19 cellular contexts compared by ENCODE assay signal in genomic region chr4:82425478-82425877, GRCh38. TPM values are rescaled to one million over a fixed set of nuclear protein-coding genes. Genes with fewer than 3 reads are reported as not detected.
A peak's percentile ranks its signal among the peaks of the same experiment; 100 is the strongest.
DNase-seq lines count a peak whose midpoint lies in the region; ATAC-seq and TF ChIP-seq lines count a peak whose summit lies in the region.
"Had no signal": no experiment of that assay in that cellular context is flagged by ENCODE, and none has a peak within 500 bp of the region (broad histone marks: within the 10 kb centered on the region; RNA-seq: fewer than 3 reads in every experiment).

No MANE protein-coding gene starts in this region.

- TF ChIP-seq CTCF in type B pancreatic cell (conservative IDR thresholded peaks at IDR 0.05) (no peak), GM13976 (IDR thresholded peaks at IDR 0.05; ENCODE audit: borderline replicate concordance, control extremely low read depth, extremely low read depth, insufficient read depth, missing control alignments) (no peak)

- peaks cover 47% of the 10 kb centered on the region for H3K4me1 Mint-ChIP-seq in activated T-cell treated with anti-CD3 and anti-CD28 coated beads, Interleukin-2, amount 50 U/mL, for 72 hours (ENCODE audit: low read depth)
- peaks cover 37% of the 10 kb centered on the region for H3K4me1 Mint-ChIP-seq in activated T-helper 17 cell treated with anti-CD3 and anti-CD28 coated beads, Interleukin-2, amount 50 U/mL, for 72 hours
- H3K4me1 Mint-ChIP-seq in immature natural killer cell (peaks cover 41 to 73% of the 10 kb centered on the region in 2 donors), type B pancreatic cell (ENCODE audit: unreplicated experiment) (peaks cover 23% of the 10 kb centered on the region)

- peaks cover 66% of the 10 kb centered on the region for H3K36me3 ChIP-seq in SJCRH30

- in situ Hi-C loops in GM13976 (cut with MboI; ENCODE audit: low sequenced_read_pairs, unreplicated experiment): no loop called here

- H3K36me3 Mint-ChIP-seq in activated T-cell treated with anti-CD3 and anti-CD28 coated beads, Interleukin-2, amount 50 U/mL, for 72 hours (ENCODE audit: insufficient read depth in 2 of 2): peaks cover 28 to 62% of the 10 kb centered on the region in 2 donors
- H3K36me3 Mint-ChIP-seq in activated T-helper 17 cell treated with anti-CD3 and anti-CD28 coated beads, Interleukin-2, amount 50 U/mL, for 72 hours (ENCODE audit: low read depth): peaks cover 83% of the 10 kb centered on the region
- H3K36me3 Mint-ChIP-seq in immature natural killer cell: peaks cover 23 to 60% (median 47%) of the 10 kb centered on the region in 3 donors
- peaks cover 70% of the 10 kb centered on the region for H3K36me3 Mint-ChIP-seq in type B pancreatic cell

- H3K4me1 ChIP-seq in SJCRH30: peaks cover 8% of the 10 kb centered on the region

- no peaks in the 10 kb centered on the region for H3K27me3 Mint-ChIP-seq in activated T-cell treated with anti-CD3 and anti-CD28 coated beads, Interleukin-2, amount 50 U/mL, for 72 hours (ENCODE audit: low read depth)
- no peaks in the 10 kb centered on the region for H3K27me3 Mint-ChIP-seq in activated T-helper 17 cell treated with anti-CD3 and anti-CD28 coated beads, Interleukin-2, amount 50 U/mL, for 72 hours
- H3K27me3 Mint-ChIP-seq in immature natural killer cell (ENCODE audit: low read depth in 3 of 3) (peaks cover 22 to 32% (median 31%) of the 10 kb centered on the region in 3 donors), type B pancreatic cell (no peaks in the 10 kb centered on the region)

- H3K27me3 ChIP-seq in SJCRH30: peaks cover 10% of the 10 kb centered on the region; the same call in 1 of the 2 replicates

- H3K4me3 ChIP-seq in SJCRH30: no peak overlapping the region
- H3K4me3 ChIP-seq: lower lobe of right lung had no signal

- peak overlapping the region in 1 of 2 donors; percentile 54 for H3K4me3 Mint-ChIP-seq in activated T-cell treated with anti-CD3 and anti-CD28 coated beads, Interleukin-2, amount 50 U/mL, for 72 hours
- peak overlapping the region; percentile 99 for H3K4me3 Mint-ChIP-seq in activated T-helper 17 cell treated with anti-CD3 and anti-CD28 coated beads, Interleukin-2, amount 50 U/mL, for 72 hours
- H3K4me3 Mint-ChIP-seq in immature natural killer cell (no peak overlapping the region), type B pancreatic cell (peak overlapping the region; percentile 39)

- no peaks in the 10 kb centered on the region for H3K9me3 ChIP-seq in SJCRH30 (replicated peaks)
- H3K9me3 ChIP-seq: lower lobe of right lung had no signal

- peak overlapping the region; percentile 46 for H3K27ac Mint-ChIP-seq in activated T-cell treated with anti-CD3 and anti-CD28 coated beads, Interleukin-2, amount 50 U/mL, for 72 hours
- H3K27ac Mint-ChIP-seq in activated T-helper 17 cell treated with anti-CD3 and anti-CD28 coated beads, Interleukin-2, amount 50 U/mL, for 72 hours: no peak overlapping the region
- H3K27ac Mint-ChIP-seq in immature natural killer cell (peak overlapping the region in 4 of 6 donors; percentile 13 to 46 (median 41)), type B pancreatic cell (no peak overlapping the region)

- no peak for DNase-seq in activated T-cell treated with anti-CD3 and anti-CD28 coated beads, Interleukin-2, amount 50 U/mL, for 72 hours
- DNase-seq in activated T-cell treated with anti-CD3 and anti-CD28 coated beads for 4 hours (no peak), immature natural killer cell (no peak), type B pancreatic cell (ENCODE audit: extremely low spot score, unreplicated experiment) (no peak), SJCRH30 (no peak), GM13976 (ENCODE audit: low spot score) (no peak), NCI-H774 (lab: John Stamatoyannopoulos, UW) (no peak)
- DNase-seq: ACHN; activated CD4-positive, CD25-positive, alpha-beta regulatory T cell treated with anti-CD3 and anti-CD28 coated beads, Interleukin-2, amount 50 U/mL, for 72 hours; C1 segment of cervical spinal cord; DMS 273 treated with DMSO at 0.1 percent for 48 hours; H7; lower lobe of right lung; MM.1S; NCI-H1694 treated with DMSO at 0.1 percent for 48 hours; stimulated activated CD4-positive, alpha-beta T cell treated with anti-CD3 and anti-CD28 coated beads, Interleukin-2, amount 100 ng/mL, for 48 hours; T1000 had no signal

- no peak for ATAC-seq in activated T-cell treated with anti-CD3 and anti-CD28 coated beads, Interleukin-2, amount 50 U/mL, for 72 hours (replicated peaks in 1 of 2)
- ATAC-seq in activated T-helper 17 cell treated with anti-CD3 and anti-CD28 coated beads, Interleukin-2, amount 50 U/mL, for 72 hours (replicated peaks): no peak
- ATAC-seq: lower lobe of right lung, Panc1 had no signal

- no peaks in the 10 kb centered on the region for H3K9me3 Mint-ChIP-seq in activated T-cell treated with anti-CD3 and anti-CD28 coated beads, Interleukin-2, amount 50 U/mL, for 72 hours
- no peaks in the 10 kb centered on the region for H3K9me3 Mint-ChIP-seq in activated T-helper 17 cell treated with anti-CD3 and anti-CD28 coated beads, Interleukin-2, amount 50 U/mL, for 72 hours
- H3K9me3 Mint-ChIP-seq in immature natural killer cell (no peaks in the 10 kb centered on the region), type B pancreatic cell (no peaks in the 10 kb centered on the region)

- no peak overlapping the region for H3K27ac ChIP-seq in SJCRH30
- H3K27ac ChIP-seq: lower lobe of right lung had no signal

RNA-seq across cellular contexts. Expression of gene HNRNPDL, which starts 4.8 kb away (rescaled TPM):
- 100 to 1,000 TPM; 222 to 262 TPM for total RNA-seq in activated T-cell treated with anti-CD3 and anti-CD28 coated beads, Interleukin-2, amount 50 U/mL, for 72 hours
- total RNA-seq in activated T-helper 17 cell treated with anti-CD3 and anti-CD28 coated beads, Interleukin-2, amount 50 U/mL, for 72 hours: 100 to 1,000 TPM; 158 to 260 TPM
- polyA plus RNA-seq in immature natural killer cell: 100 to 1,000 TPM; 176 to 312 (median 204) TPM
- total RNA-seq in type B pancreatic cell (ENCODE audit: low replicate concordance): 267 and 448 TPM in 2 replicates
- 384 and 414 TPM in 2 replicates for total RNA-seq in SJCRH30 (2014; rRNA removed; shearing (Covaris generic))

RNA-seq across cellular contexts. Expression of gene ENOPH1, which starts 4.9 kb away (rescaled TPM):
- 10 to 100 TPM; 57.0 to 67.8 TPM for total RNA-seq in activated T-cell treated with anti-CD3 and anti-CD28 coated beads, Interleukin-2, amount 50 U/mL, for 72 hours
- 10 to 100 TPM; 48.0 to 61.1 TPM for total RNA-seq in activated T-helper 17 cell treated with anti-CD3 and anti-CD28 coated beads, Interleukin-2, amount 50 U/mL, for 72 hours
- 10 to 100 TPM; 48.5 to 53.7 (median 53.2) TPM for polyA plus RNA-seq in immature natural killer cell
- total RNA-seq in type B pancreatic cell (ENCODE audit: low replicate concordance): 33.1 and 35.6 TPM in 2 replicates
- 98.9 and 107 TPM in 2 replicates for total RNA-seq in SJCRH30 (2014; rRNA removed; shearing (Covaris generic))

RNA-seq across cellular contexts. Expression of gene HNRNPD, which starts 51.7 kb away (rescaled TPM):
- total RNA-seq in activated T-cell treated with anti-CD3 and anti-CD28 coated beads, Interleukin-2, amount 50 U/mL, for 72 hours: 100 to 1,000 TPM; 255 to 265 TPM
- total RNA-seq in activated T-helper 17 cell treated with anti-CD3 and anti-CD28 coated beads, Interleukin-2, amount 50 U/mL, for 72 hours: 100 to 1,000 TPM; 241 to 437 TPM
- polyA plus RNA-seq in immature natural killer cell: 100 to 1,000 TPM; 133 to 287 (median 221) TPM
- 225 and 367 TPM in 2 replicates for total RNA-seq in type B pancreatic cell (ENCODE audit: low replicate concordance)
- total RNA-seq in SJCRH30 (2014; rRNA removed; shearing (Covaris generic)): 188 and 200 TPM in 2 replicates

Comparison
In these comparisons a context has a peak if more than half of its experiments do, and no peak if none do; other contexts are left out.
1. H3K27ac Mint-ChIP-seq: peak in activated T-cell treated with anti-CD3 and anti-CD28 coated beads, Interleukin-2, amount 50 U/mL, for 72 hours (single experiment) and immature natural killer cell (4 of 6); none in activated T-helper 17 cell treated with anti-CD3 and anti-CD28 coated beads, Interleukin-2, amount 50 U/mL, for 72 hours (single experiment) and type B pancreatic cell (single experiment).
2. H3K4me3 Mint-ChIP-seq: peak in activated T-helper 17 cell treated with anti-CD3 and anti-CD28 coated beads, Interleukin-2, amount 50 U/mL, for 72 hours (single experiment) and type B pancreatic cell (single experiment); none in immature natural killer cell (0 of 5).